Comparison of ENCODE assay signal across 8 cellular contexts in genomic region chr2:38106420-38107182, GRCh38. TPM values are rescaled to one million over a fixed set of nuclear protein-coding genes. Genes with fewer than 3 reads are reported as not detected.
DNase-seq lines count a peak whose midpoint lies in the region; ATAC-seq, FAIRE-seq and TF ChIP-seq lines count a peak whose summit lies in the region.

No MANE protein-coding gene starts in this region.

- no peak overlapping the region for H3K4me3 ChIP-seq in H1 (ENCODE audit: extremely low read depth in 1 of 4, insufficient read depth in 2 of 4, low read depth in 3 of 4, low read length in 4 of 4)
- H3K4me3 ChIP-seq in pancreas: no peak overlapping the region

- POLR2A ChIA-PET in H1 (lab: Charles Lee; ENCODE audit: partially characterized antibody): interaction anchor here (0.5 to 1.0 kb wide), 2 partner anchors 31 to 78 kb away, joined by 3 read pairs; no protein-coding TSS in a partner anchor

- TF ChIP-seq CTCF in H1 (IDR thresholded peaks at IDR 0.05; ENCODE audit: control extremely low read depth in 1 of 3, insufficient read depth in 1 of 3, low read depth in 1 of 3, low read length in 3 of 3): no peak
- no peak for TF ChIP-seq CTCF in pancreas (IDR thresholded peaks at IDR 0.05)

- no peak overlapping the region for H3K23ac ChIP-seq in H1 (ENCODE audit: insufficient read length)

- peak overlapping the region; percentile 82; the same call in 1 of the 2 replicates for H2BK20ac ChIP-seq in H1 (ENCODE audit: low read length)

- ATAC-seq in pancreas (peak in 2 of 4 donors; percentile 45 to 58), HG03439 (IDR thresholded peaks at IDR 0.05; ENCODE audit: unreplicated experiment) (no peak), GM21367 (IDR thresholded peaks at IDR 0.05; ENCODE audit: unreplicated experiment) (no peak)

- peak overlapping the region; percentile 29; the same call in 1 of the 2 replicates for H2AFZ ChIP-seq in H1 (ENCODE audit: low read length)

- peak overlapping the region; percentile 80; the same call in 1 of the 2 replicates for H2BK5ac ChIP-seq in H1 (ENCODE audit: low read depth, low read length)

- H2BK15ac ChIP-seq in H1 (ENCODE audit: low read length): 0 out of 2 replicates have a peak overlapping the region, but pooled peaks have one; percentile 21

- FAIRE-seq in H1 (lab: Jason Lieb, UNC) (no peak), pancreas (lab: Jason Lieb, UNC) (no peak)

- H2AK5ac ChIP-seq in H1 (ENCODE audit: low read depth, low read length): 0 out of 2 replicates have a peak overlapping the region, but pooled peaks have one; percentile 32

- peak overlapping the region; percentile 91 for H2BK12ac ChIP-seq in H1 (ENCODE audit: low read depth, low read length)

- no peak for TF ChIP-seq RAD21 in H1 (IDR thresholded peaks at IDR 0.05 in 1 of 2, conservative IDR thresholded peaks at IDR 0.05 in 1 of 2; ENCODE audit: low read depth in 2 of 2, low read length in 2 of 2)

- no peak overlapping the region for H4K8ac ChIP-seq in H1 (ENCODE audit: extremely low read depth, insufficient read depth, low read length)

- H3K27ac ChIP-seq in H1 (ENCODE audit: low read depth, low read length): peak overlapping the region; percentile 3; the same call in 1 of the 2 replicates
- H3K27ac ChIP-seq in pancreas: peak overlapping the region in 3 of 4 donors; percentile 8 to 54 (median 46)

- H3K56ac ChIP-seq in H1 (replicated peaks; ENCODE audit: insufficient read length, low read depth, low read length): no peak overlapping the region

- H3K9ac ChIP-seq in H1 (replicated peaks in 1 of 4; ENCODE audit: extremely low read depth in 1 of 4, low read depth in 3 of 4, low read length in 3 of 4): no peak overlapping the region

- H3K4me1 ChIP-seq in H1 (replicated peaks in 1 of 4; ENCODE audit: control insufficient read depth in 3 of 4, insufficient read depth in 4 of 4, low read length in 3 of 4) (peaks cover 6 to 15% (median 10%) of the 10 kb centered on the region in 4 experiments), pancreas (peaks cover 3 to 21% (median 15%) of the 10 kb centered on the region in 3 donors)

- TF ChIP-seq EP300 in H1 (IDR thresholded peaks at IDR 0.05; ENCODE audit: borderline replicate concordance in 1 of 2, low read depth in 2 of 2, low read length in 2 of 2): no peak

- H3K27me3 ChIP-seq in H1 (replicated peaks in 1 of 4; ENCODE audit: control insufficient read depth in 3 of 4, extremely low read depth in 1 of 4, insufficient read depth in 3 of 4, low read length in 3 of 4): no peaks in the 10 kb centered on the region
- H3K27me3 ChIP-seq in pancreas: no peaks in the 10 kb centered on the region

- peak overlapping the region in 1 of 2 experiments; percentile 11; a peak in 1 of 4 replicates for H3K4me2 ChIP-seq in H1 (ENCODE audit: insufficient read depth in 1 of 2, low read depth in 2 of 2, low read length in 2 of 2)

- 62% methylated on average over 8 of the region's 8 CpGs; no CpG with 5 or more reads in 1 of the 2 experiments for WGBS in H1 (ENCODE audit: extremely low coverage in 1 of 2, insufficient coverage in 1 of 2, insufficient read length in 1 of 2, insufficient replicate concordance in 2 of 2, low coverage in 1 of 2, low lambda C conversion rate in 2 of 2, missing lambda C conversion rate in 1 of 2), 2 experiments
- whole genome bisulfite sequencing in pancreas, 2 donors: 64 to 75% methylated on average over 8 of the region's 8 CpGs

- H3K36me3 ChIP-seq in H1 (ENCODE audit: control insufficient read depth in 2 of 4, insufficient read depth in 4 of 4, low read length in 3 of 4): no peaks in the 10 kb centered on the region
- no peaks in the 10 kb centered on the region for H3K36me3 ChIP-seq in pancreas

- H3K9me3 ChIP-seq in H1 (ENCODE audit: insufficient read depth in 2 of 2, low read depth in 1 of 2, low read length in 1 of 2) (no peaks in the 10 kb centered on the region), pancreas (no peaks in the 10 kb centered on the region)

- H2BK120ac ChIP-seq in H1 (replicated peaks; ENCODE audit: low read depth, low read length): no peak overlapping the region

- H3K79me1 ChIP-seq in H1 (ENCODE audit: low read depth, low read length): no peaks in the 10 kb centered on the region; the same call in 1 of the 2 replicates

- H3K79me2 ChIP-seq in H1 (ENCODE audit: control insufficient read depth in 1 of 2, insufficient read depth in 2 of 2, low read length in 2 of 2): no peaks in the 10 kb centered on the region

- no peak overlapping the region for H3K4ac ChIP-seq in H1 (replicated peaks; ENCODE audit: insufficient read length, low read depth, low read length)

- TF ChIP-seq POLR2A in H1 (IDR thresholded peaks at IDR 0.05; ENCODE audit: control extremely low read depth in 1 of 2, low read depth in 2 of 2, low read length in 2 of 2): no peak

- H4K5ac ChIP-seq in H1 (ENCODE audit: insufficient read length, low read depth, low read length): no peak overlapping the region

- no peak overlapping the region for H3K14ac ChIP-seq in H1 (ENCODE audit: insufficient read length)

- peak overlapping the region; percentile 41 for H4K91ac ChIP-seq in H1 (replicated peaks; ENCODE audit: insufficient read length, low read length)

- peak; percentile 35 for DNase-seq in GM04504 (ENCODE audit: low read depth)
- DNase-seq in NCI-H524 (lab: John Stamatoyannopoulos, UW): peak; percentile 63 to 83
- DNase-seq in H1 (ENCODE audit: low read depth in 1 of 2, low spot score in 2 of 2): no peak
- no peak for DNase-seq in pancreas
- no peak for DNase-seq in NCI-H1092 (lab: John Stamatoyannopoulos, UW)
- DNase-seq in NCI-H1092 treated with DMSO at 0.1 percent for 48 hours (lab: John Stamatoyannopoulos, UW): no peak

- no peaks in the 10 kb centered on the region for H4K20me1 ChIP-seq in H1 (replicated peaks in 1 of 2; ENCODE audit: control insufficient read depth in 1 of 2, insufficient read depth in 2 of 2, low read length in 2 of 2)

- H3K23me2 ChIP-seq in H1 (ENCODE audit: low read depth, low read length): no peaks in the 10 kb centered on the region

- H3K18ac ChIP-seq in H1 (ENCODE audit: extremely low read depth, low read length): peak overlapping the region; percentile 95

- intact Hi-C loops in pancreas (cut with DNase I): no loop called here

- CTCF ChIA-PET in H1 (lab: Charles Lee; ENCODE audit: partially characterized antibody): interaction anchor here (1.0 to 3.9 kb wide), 8 partner anchors 9 to 168 kb away, joined by 3 to 23 read pairs (median 6); partner anchors contain the start of gene CYP1B1

TF ChIP-seq in H1, 55 proteins besides CTCF, POLR2A, EP300 and RAD21 (continues in another document):
- TF ChIP-seq EZH2 (IDR thresholded peaks at IDR 0.05; ENCODE audit: low read depth, low read length, severe bottlenecking) (no peak), SIRT6 (IDR thresholded peaks at IDR 0.05; ENCODE audit: low read length) (no peak), TAF1 (IDR thresholded peaks at IDR 0.05; ENCODE audit: low read depth, low read length) (no peak)

RNA-seq across cellular contexts. Expression of gene CYP1B1, which starts 30.6 kb away (rescaled TPM):
- 4.7 and 5.7 TPM in 2 replicates for total RNA-seq in H1 (2021; fragmentation: NEBNext Ultra II Directional; extraction: Animal tissue kit (Norgen Biotek cat#: 25700))
- polyA plus RNA-seq in H1 (2011; rRNA removed) (1.3 and 2.2 TPM in 2 replicates), pancreas (1 to 10 TPM; 2.1 to 4.5 TPM)
- 1.4 TPM for polyA plus RNA-seq in H1 (2011; cell fraction: cytosol; rRNA removed)
- polyA plus RNA-seq in H1 (2011; cell fraction: nucleus; rRNA removed): 3.5 TPM
- 0.71 to 1.0 TPM (median 0.84 TPM) in 4 replicates for polyA plus RNA-seq in H1 (2012, experiment 1 of 2)
- polyA plus RNA-seq in H1 (2012, experiment 2 of 2): 0.03 TPM
- 3.4 TPM for polyA plus RNA-seq in H1 (2013, experiment 1 of 2)
- 3.0 TPM for polyA plus RNA-seq in H1 (2013, experiment 2 of 2)
- polyA minus RNA-seq in H1 (2011; rRNA and poly(A)+ RNA removed): 3.4 and 6.8 TPM in 2 replicates
- polyA minus RNA-seq in H1 (2011; cell fraction: cytosol; rRNA and poly(A)+ RNA removed): 1.3 TPM
- polyA minus RNA-seq in H1 (2011; cell fraction: nucleus; rRNA and poly(A)+ RNA removed): 4.3 TPM
- 10 to 100 TPM in 2 of 6 donors, 1 to 10 TPM in 3, under 1 TPM in 1; 0.93 to 36.3 (median 5.9) TPM for total RNA-seq in pancreas

Comparison
In these comparisons a context has a peak if more than half of its experiments do, and no peak if none do; other contexts are left out.
1. DNase-seq: peak in GM04504 (single experiment) and NCI-H524 (2 of 2); none in H1 (0 of 2), pancreas (0 of 6), NCI-H1092 (single experiment) and NCI-H1092 treated with DMSO at 0.1 percent for 48 hours (single experiment).